In the genomic region with DNA sequence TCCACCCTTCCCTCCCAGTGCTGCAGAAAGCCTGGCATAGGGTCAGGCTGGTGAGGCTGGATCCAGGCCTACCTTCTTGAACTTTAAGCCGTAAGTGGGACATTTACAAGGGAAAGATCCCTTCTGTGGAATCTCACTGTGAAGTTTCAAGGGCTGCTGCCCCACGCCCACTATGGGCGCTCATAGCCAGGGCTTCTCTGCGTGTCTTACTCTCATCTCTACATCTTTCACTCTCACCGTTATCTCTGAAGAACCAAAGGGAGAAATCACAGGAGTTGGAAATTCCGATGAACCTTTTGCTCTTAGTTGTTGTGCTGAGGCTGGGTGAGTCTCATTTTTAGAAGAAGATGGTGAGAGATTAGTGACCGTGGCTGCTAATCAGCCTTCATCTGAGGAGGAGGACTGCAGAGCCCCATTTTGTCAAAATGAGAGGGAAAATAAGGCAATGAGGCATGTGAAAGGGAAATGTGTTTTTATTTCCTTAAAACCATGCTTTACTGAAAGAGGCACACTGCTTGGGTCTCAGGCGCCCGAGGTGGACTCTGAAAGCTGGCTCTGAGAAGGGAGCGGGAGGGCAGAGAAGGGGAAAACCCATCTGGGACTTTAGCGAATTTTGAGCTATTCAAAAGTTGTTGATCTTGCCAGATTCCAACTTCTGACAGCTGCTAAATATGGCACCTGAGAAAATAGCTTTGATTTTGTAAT, we compare ENCODE assay signal across 1 cellular context.
TF ChIP-seq lines count a peak whose summit lies in the region.

No MANE protein-coding gene starts in this region.

TF ChIP-seq in HCT116, 20 proteins besides CTCF, POLR2A, EP300 and RAD21 (continued from another document):
- TF ChIP-seq, protein P1, sequence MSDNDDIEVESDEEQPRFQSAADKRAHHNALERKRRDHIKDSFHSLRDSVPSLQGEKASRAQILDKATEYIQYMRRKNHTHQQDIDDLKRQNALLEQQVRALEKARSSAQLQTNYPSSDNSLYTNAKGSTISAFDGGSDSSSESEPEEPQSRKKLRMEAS (IDR thresholded peaks at IDR 0.05): no peak
- TF ChIP-seq SP1 (IDR thresholded peaks at IDR 0.05; ENCODE audit: low read depth) (no peak), FOSL1 (IDR thresholded peaks at IDR 0.05; ENCODE audit: low read depth) (no peak), EZH2phosphoT487 (IDR thresholded peaks at IDR 0.05; ENCODE audit: borderline replicate concordance) (no peak), ZNF274 (IDR thresholded peaks at IDR 0.05; ENCODE audit: low read depth, low read length) (no peak), ELF1 (IDR thresholded peaks at IDR 0.05; ENCODE audit: borderline replicate concordance, low read depth) (no peak), CEBPB (IDR thresholded peaks at IDR 0.05; ENCODE audit: low read depth) (no peak), EZH2 (IDR thresholded peaks at IDR 0.05) (no peak), SIN3A (IDR thresholded peaks at IDR 0.05; ENCODE audit: low read depth) (no peak)
- TF ChIP-seq, protein P2, sequence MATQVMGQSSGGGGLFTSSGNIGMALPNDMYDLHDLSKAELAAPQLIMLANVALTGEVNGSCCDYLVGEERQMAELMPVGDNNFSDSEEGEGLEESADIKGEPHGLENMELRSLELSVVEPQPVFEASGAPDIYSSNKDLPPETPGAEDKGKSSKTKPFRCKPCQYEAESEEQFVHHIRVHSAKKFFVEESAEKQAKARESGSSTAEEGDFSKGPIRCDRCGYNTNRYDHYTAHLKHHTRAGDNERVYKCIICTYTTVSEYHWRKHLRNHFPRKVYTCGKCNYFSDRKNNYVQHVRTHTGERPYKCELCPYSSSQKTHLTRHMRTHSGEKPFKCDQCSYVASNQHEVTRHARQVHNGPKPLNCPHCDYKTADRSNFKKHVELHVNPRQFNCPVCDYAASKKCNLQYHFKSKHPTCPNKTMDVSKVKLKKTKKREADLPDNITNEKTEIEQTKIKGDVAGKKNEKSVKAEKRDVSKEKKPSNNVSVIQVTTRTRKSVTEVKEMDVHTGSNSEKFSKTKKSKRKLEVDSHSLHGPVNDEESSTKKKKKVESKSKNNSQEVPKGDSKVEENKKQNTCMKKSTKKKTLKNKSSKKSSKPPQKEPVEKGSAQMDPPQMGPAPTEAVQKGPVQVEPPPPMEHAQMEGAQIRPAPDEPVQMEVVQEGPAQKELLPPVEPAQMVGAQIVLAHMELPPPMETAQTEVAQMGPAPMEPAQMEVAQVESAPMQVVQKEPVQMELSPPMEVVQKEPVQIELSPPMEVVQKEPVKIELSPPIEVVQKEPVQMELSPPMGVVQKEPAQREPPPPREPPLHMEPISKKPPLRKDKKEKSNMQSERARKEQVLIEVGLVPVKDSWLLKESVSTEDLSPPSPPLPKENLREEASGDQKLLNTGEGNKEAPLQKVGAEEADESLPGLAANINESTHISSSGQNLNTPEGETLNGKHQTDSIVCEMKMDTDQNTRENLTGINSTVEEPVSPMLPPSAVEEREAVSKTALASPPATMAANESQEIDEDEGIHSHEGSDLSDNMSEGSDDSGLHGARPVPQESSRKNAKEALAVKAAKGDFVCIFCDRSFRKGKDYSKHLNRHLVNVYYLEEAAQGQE (IDR thresholded peaks at IDR 0.05; ENCODE audit: low read depth): no peak
- TF ChIP-seq, protein P3, sequence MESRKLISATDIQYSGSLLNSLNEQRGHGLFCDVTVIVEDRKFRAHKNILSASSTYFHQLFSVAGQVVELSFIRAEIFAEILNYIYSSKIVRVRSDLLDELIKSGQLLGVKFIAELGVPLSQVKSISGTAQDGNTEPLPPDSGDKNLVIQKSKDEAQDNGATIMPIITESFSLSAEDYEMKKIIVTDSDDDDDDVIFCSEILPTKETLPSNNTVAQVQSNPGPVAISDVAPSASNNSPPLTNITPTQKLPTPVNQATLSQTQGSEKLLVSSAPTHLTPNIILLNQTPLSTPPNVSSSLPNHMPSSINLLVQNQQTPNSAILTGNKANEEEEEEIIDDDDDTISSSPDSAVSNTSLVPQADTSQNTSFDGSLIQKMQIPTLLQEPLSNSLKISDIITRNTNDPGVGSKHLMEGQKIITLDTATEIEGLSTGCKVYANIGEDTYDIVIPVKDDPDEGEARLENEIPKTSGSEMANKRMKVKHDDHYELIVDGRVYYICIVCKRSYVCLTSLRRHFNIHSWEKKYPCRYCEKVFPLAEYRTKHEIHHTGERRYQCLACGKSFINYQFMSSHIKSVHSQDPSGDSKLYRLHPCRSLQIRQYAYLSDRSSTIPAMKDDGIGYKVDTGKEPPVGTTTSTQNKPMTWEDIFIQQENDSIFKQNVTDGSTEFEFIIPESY (IDR thresholded peaks at IDR 0.05; ENCODE audit: extremely low read depth, insufficient replicate concordance, low read length): no peak
